ENCODE assay signal across 18 cellular contexts in genomic region chr4:166481739-166482138, GRCh38.
A peak's percentile ranks its signal among the peaks of the same experiment; 100 is the strongest.
DNase-seq lines count a peak whose midpoint lies in the region; ATAC-seq, FAIRE-seq and TF ChIP-seq lines count a peak whose summit lies in the region.
"Had no signal": no experiment of that assay in that cellular context is flagged by ENCODE, and none has a peak within 500 bp of the region (broad histone marks: within the 10 kb centered on the region; RNA-seq: fewer than 3 reads in every experiment).

No MANE protein-coding gene starts in this region.

- no peaks in the 10 kb centered on the region for H3F3A ChIP-seq in SK-N-SH (replicated peaks; ENCODE audit: insufficient read depth)

- H3K36me3 ChIP-seq in SK-N-SH (replicated peaks in 1 of 2; ENCODE audit: control insufficient read depth in 1 of 2, insufficient read depth in 2 of 2, low read length in 1 of 2), result no peaks in the 10 kb centered on the region
- H3K36me3 ChIP-seq in bronchial epithelial cell (ENCODE audit: control insufficient read depth, insufficient read depth, low read length), result no peaks in the 10 kb centered on the region
- H3K36me3 ChIP-seq: BLaER1 had no signal

- H3K27me3 ChIP-seq in SK-N-SH (ENCODE audit: insufficient read depth), result no peaks in the 10 kb centered on the region
- no peaks in the 10 kb centered on the region for H3K27me3 ChIP-seq in bronchial epithelial cell (ENCODE audit: control insufficient read depth, insufficient read depth, low read length)
- H3K27me3 ChIP-seq: BLaER1 had no signal

- peaks cover 8% of the 10 kb centered on the region for H3K9me3 Mint-ChIP-seq in progenitor cell of endocrine pancreas (ENCODE audit: low read depth)

- no peak overlapping the region for H3K4me2 ChIP-seq in SK-N-SH
- H3K4me2 ChIP-seq: BLaER1 had no signal

- no peaks in the 10 kb centered on the region for H3K4me1 ChIP-seq in SK-N-SH (ENCODE audit: control insufficient read depth in 1 of 2, insufficient read depth in 2 of 2, low read depth in 1 of 2, low read length in 1 of 2)
- H3K4me1 ChIP-seq: BLaER1 had no signal

- H2AFZ ChIP-seq in SK-N-SH (ENCODE audit: low read depth), result peak overlapping the region; percentile 50; the same call in 1 of the 2 replicates

- no peaks in the 10 kb centered on the region for H4K20me1 ChIP-seq in SK-N-SH (ENCODE audit: insufficient read depth)
- H4K20me1 ChIP-seq: BLaER1 had no signal

- no peak overlapping the region for H3K4me3 Mint-ChIP-seq in progenitor cell of endocrine pancreas (ENCODE audit: low read depth)
- H3K4me3 Mint-ChIP-seq: CD8-positive, alpha-beta memory T cell had no signal

- no peak for FAIRE-seq in bronchial epithelial cell (lab: Jason Lieb, UNC)
- FAIRE-seq: GM12892 had no signal

- peaks cover 2% of the 10 kb centered on the region for H3K36me3 Mint-ChIP-seq in progenitor cell of endocrine pancreas (ENCODE audit: insufficient read depth)
- H3K36me3 Mint-ChIP-seq: CD8-positive, alpha-beta memory T cell had no signal

- H3K27me3 Mint-ChIP-seq in progenitor cell of endocrine pancreas, result no peaks in the 10 kb centered on the region
- H3K27me3 Mint-ChIP-seq: CD8-positive, alpha-beta memory T cell had no signal

- TF ChIP-seq RAD21 in SK-N-SH (IDR thresholded peaks at IDR 0.05; ENCODE audit: low read length), result no peak

- H3K4me1 Mint-ChIP-seq in progenitor cell of endocrine pancreas (ENCODE audit: low read depth), result peaks cover 18% of the 10 kb centered on the region
- H3K4me1 Mint-ChIP-seq: CD8-positive, alpha-beta memory T cell had no signal

- TF ChIP-seq CTCF in SK-N-SH (IDR thresholded peaks at IDR 0.05) (no peak), bronchial epithelial cell (IDR thresholded peaks at IDR 0.05; ENCODE audit: insufficient read depth, low read length, severe bottlenecking) (no peak), progenitor cell of endocrine pancreas (IDR thresholded peaks at IDR 0.05; ENCODE audit: unreplicated experiment) (no peak)

- no peak for DNase-seq in SK-N-SH
- peak; percentile 21 for DNase-seq in bronchial epithelial cell (ENCODE audit: low read depth)
- DNase-seq in progenitor cell of endocrine pancreas (ENCODE audit: low spot score, unreplicated experiment), result no peak
- no peak for DNase-seq in stimulated activated CD4-positive, alpha-beta T cell treated with anti-CD3 and anti-CD28 coated beads, Interleukin-15, amount 100 ng/mL, for 24 hours
- no peak for DNase-seq in NCI-H774 (lab: John Stamatoyannopoulos, UW)
- DNase-seq in HPDE6-E6E7 (ENCODE audit: extremely low spot score), result no peak
- DNase-seq: CD8-positive, alpha-beta memory T cell; DMS79 treated with DMSO at 0.1 percent for 48 hours; NCI-H2029; NCI-H2171; NCI-H446 treated with DMSO at 0.1 percent for 48 hours; SW 1271 had no signal

- POLR2A ChIA-PET in SK-N-SH (lab: Yijun Ruan, JAX), result no interaction called here

- no peak for TF ChIP-seq EP300 in SK-N-SH (IDR thresholded peaks at IDR 0.05; ENCODE audit: borderline replicate concordance in 1 of 2, low read depth in 1 of 2, low read length in 1 of 2)

- no peak for ATAC-seq in SK-N-SH treated with all-trans-retinoic acid at 6 μM for 48 hours
- peak; percentile 85 for ATAC-seq in HG03342 (IDR thresholded peaks at IDR 0.05; ENCODE audit: unreplicated experiment)

- no peak overlapping the region for H3K27ac ChIP-seq in SK-N-SH (ENCODE audit: low read depth in 2 of 2, low read length in 1 of 2)
- H3K27ac ChIP-seq: 22Rv1, BLaER1, RWPE1 had no signal

- H3K79me2 ChIP-seq in SK-N-SH (ENCODE audit: insufficient read depth), result no peaks in the 10 kb centered on the region

- H3K4me3 ChIP-seq in SK-N-SH (ENCODE audit: low read depth in 2 of 2, low read length in 1 of 2) (no peak overlapping the region), bronchial epithelial cell (ENCODE audit: low read depth, low read length) (no peak overlapping the region)
- H3K4me3 ChIP-seq: BLaER1 had no signal

- H3K9ac ChIP-seq in SK-N-SH, result no peak overlapping the region
- H3K9ac ChIP-seq: BLaER1 had no signal

- peak overlapping the region; percentile 71 for H3K27ac Mint-ChIP-seq in progenitor cell of endocrine pancreas
- H3K27ac Mint-ChIP-seq: CD8-positive, alpha-beta memory T cell had no signal

- CTCF ChIA-PET in SK-N-SH (lab: Yijun Ruan, JAX), result no interaction called here

- H3K9me2 ChIP-seq in SK-N-SH, result no peaks in the 10 kb centered on the region

- no peaks in the 10 kb centered on the region for H3K9me3 ChIP-seq in SK-N-SH
- H3K9me3 ChIP-seq: BLaER1 had no signal

TF ChIP-seq in SK-N-SH, 30 proteins besides CTCF, POLR2A, EP300 and RAD21:
- TF ChIP-seq, protein P1, sequence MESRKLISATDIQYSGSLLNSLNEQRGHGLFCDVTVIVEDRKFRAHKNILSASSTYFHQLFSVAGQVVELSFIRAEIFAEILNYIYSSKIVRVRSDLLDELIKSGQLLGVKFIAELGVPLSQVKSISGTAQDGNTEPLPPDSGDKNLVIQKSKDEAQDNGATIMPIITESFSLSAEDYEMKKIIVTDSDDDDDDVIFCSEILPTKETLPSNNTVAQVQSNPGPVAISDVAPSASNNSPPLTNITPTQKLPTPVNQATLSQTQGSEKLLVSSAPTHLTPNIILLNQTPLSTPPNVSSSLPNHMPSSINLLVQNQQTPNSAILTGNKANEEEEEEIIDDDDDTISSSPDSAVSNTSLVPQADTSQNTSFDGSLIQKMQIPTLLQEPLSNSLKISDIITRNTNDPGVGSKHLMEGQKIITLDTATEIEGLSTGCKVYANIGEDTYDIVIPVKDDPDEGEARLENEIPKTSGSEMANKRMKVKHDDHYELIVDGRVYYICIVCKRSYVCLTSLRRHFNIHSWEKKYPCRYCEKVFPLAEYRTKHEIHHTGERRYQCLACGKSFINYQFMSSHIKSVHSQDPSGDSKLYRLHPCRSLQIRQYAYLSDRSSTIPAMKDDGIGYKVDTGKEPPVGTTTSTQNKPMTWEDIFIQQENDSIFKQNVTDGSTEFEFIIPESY (IDR thresholded peaks at IDR 0.05; ENCODE audit: borderline replicate concordance, low read depth), result no peak
- TF ChIP-seq POLR2AphosphoS5 (IDR thresholded peaks at IDR 0.05; ENCODE audit: low read depth, low read length) (no peak), MXI1 (IDR thresholded peaks at IDR 0.05; ENCODE audit: low read depth, low read length) (no peak), FOXM1 (IDR thresholded peaks at IDR 0.05; ENCODE audit: low read depth) (no peak), MEF2A (IDR thresholded peaks at IDR 0.05; ENCODE audit: borderline replicate concordance, low read depth) (no peak), FOXJ3 (CRISPR knock-in tag; IDR thresholded peaks at IDR 0.05) (no peak), RCOR1 (IDR thresholded peaks at IDR 0.05; ENCODE audit: low read length) (no peak), FOSL2 (IDR thresholded peaks at IDR 0.05; ENCODE audit: borderline replicate concordance, low read depth) (no peak), TCF12 (IDR thresholded peaks at IDR 0.05) (no peak), EZH2phosphoT487 (IDR thresholded peaks at IDR 0.05; ENCODE audit: borderline replicate concordance, low read depth) (no peak), SMC3 (IDR thresholded peaks at IDR 0.05; ENCODE audit: low read depth, low read length) (no peak), TAF1 (IDR thresholded peaks at IDR 0.05; ENCODE audit: borderline replicate concordance, low read depth, low read length) (no peak)
- TF ChIP-seq, protein P2, sequence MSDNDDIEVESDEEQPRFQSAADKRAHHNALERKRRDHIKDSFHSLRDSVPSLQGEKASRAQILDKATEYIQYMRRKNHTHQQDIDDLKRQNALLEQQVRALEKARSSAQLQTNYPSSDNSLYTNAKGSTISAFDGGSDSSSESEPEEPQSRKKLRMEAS (IDR thresholded peaks at IDR 0.05; ENCODE audit: low read depth), result no peak

TF ChIP-seq in SK-N-SH treated with all-trans-retinoic acid at 6 μM for 48 hours, 23 proteins besides CTCF, POLR2A, EP300 and RAD21:
- TF ChIP-seq, protein P3, sequence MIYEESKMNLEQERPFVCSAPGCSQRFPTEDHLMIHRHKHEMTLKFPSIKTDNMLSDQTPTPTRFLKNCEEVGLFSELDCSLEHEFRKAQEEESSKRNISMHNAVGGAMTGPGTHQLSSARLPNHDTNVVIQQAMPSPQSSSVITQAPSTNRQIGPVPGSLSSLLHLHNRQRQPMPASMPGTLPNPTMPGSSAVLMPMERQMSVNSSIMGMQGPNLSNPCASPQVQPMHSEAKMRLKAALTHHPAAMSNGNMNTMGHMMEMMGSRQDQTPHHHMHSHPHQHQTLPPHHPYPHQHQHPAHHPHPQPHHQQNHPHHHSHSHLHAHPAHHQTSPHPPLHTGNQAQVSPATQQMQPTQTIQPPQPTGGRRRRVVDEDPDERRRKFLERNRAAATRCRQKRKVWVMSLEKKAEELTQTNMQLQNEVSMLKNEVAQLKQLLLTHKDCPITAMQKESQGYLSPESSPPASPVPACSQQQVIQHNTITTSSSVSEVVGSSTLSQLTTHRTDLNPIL (CRISPR knock-in tag; IDR thresholded peaks at IDR 0.05; ENCODE audit: low read depth), result no peak
- TF ChIP-seq ZFP30 (CRISPR knock-in tag; IDR thresholded peaks at IDR 0.05) (no peak), POU6F1 (CRISPR knock-in tag; IDR thresholded peaks at IDR 0.05; ENCODE audit: borderline replicate concordance, low read depth) (no peak), PPARA (CRISPR knock-in tag; IDR thresholded peaks at IDR 0.05; ENCODE audit: borderline replicate concordance) (no peak), ISL1 (CRISPR knock-in tag; IDR thresholded peaks at IDR 0.05) (no peak), BACH2 (CRISPR knock-in tag; IDR thresholded peaks at IDR 0.05; ENCODE audit: borderline replicate concordance) (no peak)
